Comparison of ENCODE assay signal across 14 cellular contexts in genomic region chr10:70915806-70916205, GRCh38.
"Had no signal": no experiment of that assay in that cellular context is flagged by ENCODE, and none has a peak within 500 bp of the region (broad histone marks: within the 10 kb centered on the region; RNA-seq: fewer than 3 reads in every experiment).

No MANE protein-coding gene starts in this region.

- ATAC-seq: effector memory CD8-positive, alpha-beta T cell; gastrocnemius medialis; left colon; naive thymus-derived CD8-positive, alpha-beta T cell; sciatic nerve had no signal

- H3K9me3 ChIP-seq: esophagus muscularis mucosa, gastrocnemius medialis, uterus had no signal

- H3K36me3 Mint-ChIP-seq: naive thymus-derived CD8-positive, alpha-beta T cell had no signal

- H3K9me3 Mint-ChIP-seq: effector memory CD8-positive, alpha-beta T cell; immature natural killer cell had no signal

- H3K4me3 ChIP-seq: esophagus muscularis mucosa, gastrocnemius medialis, uterus had no signal

- H3K4me3 Mint-ChIP-seq: dendritic cell treated with granulocyte-macrophage colony-stimulating factor and Interleukin-4, amounts not matched to agents 40 ng/mL and 50 ng/mL, for 4 days; effector memory CD8-positive, alpha-beta T cell; immature natural killer cell; naive thymus-derived CD8-positive, alpha-beta T cell had no signal

- H3K27ac Mint-ChIP-seq: dendritic cell treated with granulocyte-macrophage colony-stimulating factor and Interleukin-4, amounts not matched to agents 40 ng/mL and 50 ng/mL, for 4 days; immature natural killer cell had no signal

- H3K36me3 ChIP-seq: esophagus muscularis mucosa, gastrocnemius medialis, uterus had no signal

- H3K27ac ChIP-seq: epithelial cell of prostate, esophagus muscularis mucosa, gastrocnemius medialis, uterus had no signal

- H3K27me3 ChIP-seq: uterus had no signal

- H3K4me1 ChIP-seq: gastrocnemius medialis, uterus had no signal

- DNase-seq: effector memory CD8-positive, alpha-beta T cell; gastrocnemius medialis; immature natural killer cell; left colon; mammary epithelial cell; stimulated activated CD4-positive, alpha-beta T cell treated with anti-CD3 and anti-CD28 coated beads, Interleukin-2, amount 100 ng/mL, for 24 hours; stimulated activated naive CD4-positive, alpha-beta T cell treated with Interleukin-2 at 50 U/mL for 16 hours; trophoblast cell; uterus had no signal

- H3K4me1 Mint-ChIP-seq: immature natural killer cell had no signal
